In the genomic region with DNA sequence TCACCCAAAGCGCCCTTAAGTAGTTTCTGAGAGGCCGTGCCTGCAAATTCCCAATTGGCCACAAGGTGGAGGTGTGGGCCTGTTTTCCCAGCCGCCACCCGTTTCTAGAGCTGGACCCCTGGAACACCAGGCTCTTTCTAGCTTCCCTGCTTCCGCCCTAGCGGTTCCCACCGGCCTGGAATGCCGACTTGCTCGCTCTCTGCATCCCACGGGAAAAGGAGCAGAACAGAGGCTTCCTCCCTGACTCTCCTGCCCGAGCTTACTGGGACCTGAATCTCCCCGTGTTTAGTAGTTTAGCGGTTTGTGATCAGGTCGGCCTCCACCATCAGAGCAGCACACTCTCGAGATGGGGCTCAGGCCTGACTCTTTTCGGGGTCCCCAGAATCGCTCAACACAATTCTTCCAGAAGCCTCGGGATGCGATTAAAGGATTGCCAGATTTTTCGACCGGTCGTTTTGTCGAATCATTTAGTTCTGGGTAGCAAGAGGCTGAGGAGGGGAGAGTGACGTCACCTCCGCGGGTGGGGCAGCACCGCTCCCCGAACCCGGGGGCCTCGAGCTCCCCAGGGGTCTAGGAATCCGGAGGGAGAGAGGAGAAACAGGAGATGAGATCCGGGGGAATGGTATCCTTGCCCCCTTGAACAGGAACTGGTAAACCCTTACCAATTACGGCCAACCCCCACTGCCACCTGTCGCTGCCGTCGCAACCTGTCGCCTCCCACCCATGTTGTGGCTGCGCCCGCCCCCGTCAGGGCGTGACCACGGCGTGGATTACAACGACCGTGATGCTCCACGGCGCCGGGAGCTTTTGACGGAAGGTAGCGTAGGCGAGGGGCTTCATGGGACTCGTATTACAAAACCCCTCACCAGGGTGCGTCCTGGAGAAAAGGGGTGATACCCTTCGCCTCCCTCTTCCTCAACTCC, we compare ENCODE assay signal across 2 cellular contexts.
TF ChIP-seq lines count a peak whose summit lies in the region.

No MANE protein-coding gene starts in this region.

TF ChIP-seq in GM23338, 12 proteins besides CTCF, POLR2A, EP300 and RAD21:
- TF ChIP-seq ZNF114 (CRISPR knock-in tag; IDR thresholded peaks at IDR 0.05) (no peak), JUNB (IDR thresholded peaks at IDR 0.05; ENCODE audit: unreplicated experiment) (no peak), POLR2AphosphoS5 (IDR thresholded peaks at IDR 0.05; ENCODE audit: low read depth) (no peak), NANOG (IDR thresholded peaks at IDR 0.05; ENCODE audit: borderline replicate concordance) (no peak)
- TF ChIP-seq, protein P1, sequence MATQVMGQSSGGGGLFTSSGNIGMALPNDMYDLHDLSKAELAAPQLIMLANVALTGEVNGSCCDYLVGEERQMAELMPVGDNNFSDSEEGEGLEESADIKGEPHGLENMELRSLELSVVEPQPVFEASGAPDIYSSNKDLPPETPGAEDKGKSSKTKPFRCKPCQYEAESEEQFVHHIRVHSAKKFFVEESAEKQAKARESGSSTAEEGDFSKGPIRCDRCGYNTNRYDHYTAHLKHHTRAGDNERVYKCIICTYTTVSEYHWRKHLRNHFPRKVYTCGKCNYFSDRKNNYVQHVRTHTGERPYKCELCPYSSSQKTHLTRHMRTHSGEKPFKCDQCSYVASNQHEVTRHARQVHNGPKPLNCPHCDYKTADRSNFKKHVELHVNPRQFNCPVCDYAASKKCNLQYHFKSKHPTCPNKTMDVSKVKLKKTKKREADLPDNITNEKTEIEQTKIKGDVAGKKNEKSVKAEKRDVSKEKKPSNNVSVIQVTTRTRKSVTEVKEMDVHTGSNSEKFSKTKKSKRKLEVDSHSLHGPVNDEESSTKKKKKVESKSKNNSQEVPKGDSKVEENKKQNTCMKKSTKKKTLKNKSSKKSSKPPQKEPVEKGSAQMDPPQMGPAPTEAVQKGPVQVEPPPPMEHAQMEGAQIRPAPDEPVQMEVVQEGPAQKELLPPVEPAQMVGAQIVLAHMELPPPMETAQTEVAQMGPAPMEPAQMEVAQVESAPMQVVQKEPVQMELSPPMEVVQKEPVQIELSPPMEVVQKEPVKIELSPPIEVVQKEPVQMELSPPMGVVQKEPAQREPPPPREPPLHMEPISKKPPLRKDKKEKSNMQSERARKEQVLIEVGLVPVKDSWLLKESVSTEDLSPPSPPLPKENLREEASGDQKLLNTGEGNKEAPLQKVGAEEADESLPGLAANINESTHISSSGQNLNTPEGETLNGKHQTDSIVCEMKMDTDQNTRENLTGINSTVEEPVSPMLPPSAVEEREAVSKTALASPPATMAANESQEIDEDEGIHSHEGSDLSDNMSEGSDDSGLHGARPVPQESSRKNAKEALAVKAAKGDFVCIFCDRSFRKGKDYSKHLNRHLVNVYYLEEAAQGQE (IDR thresholded peaks at IDR 0.05; ENCODE audit: unreplicated experiment): no peak

TF ChIP-seq in GM12878, 131 proteins besides CTCF, POLR2A, EP300 and RAD21 (continues in another document):
- TF ChIP-seq RAD51 (IDR thresholded peaks at IDR 0.05) (no peak), CBX5 (IDR thresholded peaks at IDR 0.05; ENCODE audit: low read depth) (no peak), BACH1 (IDR thresholded peaks at IDR 0.05; ENCODE audit: borderline replicate concordance) (peak; percentile 97), SMAD1 (IDR thresholded peaks at IDR 0.05; ENCODE audit: low read depth, partially characterized antibody) (no peak), GABPA (IDR thresholded peaks at IDR 0.05; ENCODE audit: low read depth) (no peak), POLR2AphosphoS2 (IDR thresholded peaks at IDR 0.05; ENCODE audit: low read depth, low read length) (0 out of 2 replicates have a peak, but pooled peaks have one; percentile 26), ZNF384 (IDR thresholded peaks at IDR 0.05; ENCODE audit: borderline replicate concordance, low read depth, low read length) (no peak), SMC3 (IDR thresholded peaks at IDR 0.05; ENCODE audit: borderline replicate concordance, low read length) (peak; percentile 77), ZNF217 (IDR thresholded peaks at IDR 0.05) (no peak), HDGF (IDR thresholded peaks at IDR 0.05) (no peak), NBN (IDR thresholded peaks at IDR 0.05) (peak; percentile 95), JUNB (IDR thresholded peaks at IDR 0.05) (peak; percentile 30; the same call in 1 of the 2 replicates), MTA2 (IDR thresholded peaks at IDR 0.05; ENCODE audit: low read depth) (peak; percentile 67), CREM (IDR thresholded peaks at IDR 0.05; ENCODE audit: low read depth) (peak; percentile 81), EZH2 (IDR thresholded peaks at IDR 0.05; ENCODE audit: borderline replicate concordance, control insufficient read depth, low read depth, low read length) (no peak), NR2F1 (conservative IDR thresholded peaks at IDR 0.05) (no peak), PAX8 (IDR thresholded peaks at IDR 0.05) (no peak), EGR1 (IDR thresholded peaks at IDR 0.05; ENCODE audit: borderline replicate concordance in 1 of 2, low read depth in 2 of 2, low read length in 2 of 2) (peak in 1 of 2 experiments; percentile 88; a peak in 2 of 3 replicates), PML (IDR thresholded peaks at IDR 0.05; ENCODE audit: low read length) (0 out of 2 replicates have a peak, but pooled peaks have one; percentile 42), ESRRA (IDR thresholded peaks at IDR 0.05; ENCODE audit: low read length) (no peak), SUZ12 (IDR thresholded peaks at IDR 0.05; ENCODE audit: unreplicated experiment) (no peak), TCF3 (IDR thresholded peaks at IDR 0.05; ENCODE audit: borderline replicate concordance, insufficient read depth, low read depth, low read length) (peak; percentile 63; the same call in 1 of the 2 replicates), MXI1 (IDR thresholded peaks at IDR 0.05; ENCODE audit: low read depth, low read length) (peak; percentile 38; the same call in 1 of the 2 replicates), FOXM1 (IDR thresholded peaks at IDR 0.05; ENCODE audit: low read depth, low read length) (no peak), TCF12 (IDR thresholded peaks at IDR 0.05; ENCODE audit: low read depth, low read length) (peak; percentile 79), TBL1XR1 (IDR thresholded peaks at IDR 0.05; ENCODE audit: low read depth, low read length) (peak; percentile 29; the same call in 1 of the 2 replicates)
- TF ChIP-seq, protein P2, sequence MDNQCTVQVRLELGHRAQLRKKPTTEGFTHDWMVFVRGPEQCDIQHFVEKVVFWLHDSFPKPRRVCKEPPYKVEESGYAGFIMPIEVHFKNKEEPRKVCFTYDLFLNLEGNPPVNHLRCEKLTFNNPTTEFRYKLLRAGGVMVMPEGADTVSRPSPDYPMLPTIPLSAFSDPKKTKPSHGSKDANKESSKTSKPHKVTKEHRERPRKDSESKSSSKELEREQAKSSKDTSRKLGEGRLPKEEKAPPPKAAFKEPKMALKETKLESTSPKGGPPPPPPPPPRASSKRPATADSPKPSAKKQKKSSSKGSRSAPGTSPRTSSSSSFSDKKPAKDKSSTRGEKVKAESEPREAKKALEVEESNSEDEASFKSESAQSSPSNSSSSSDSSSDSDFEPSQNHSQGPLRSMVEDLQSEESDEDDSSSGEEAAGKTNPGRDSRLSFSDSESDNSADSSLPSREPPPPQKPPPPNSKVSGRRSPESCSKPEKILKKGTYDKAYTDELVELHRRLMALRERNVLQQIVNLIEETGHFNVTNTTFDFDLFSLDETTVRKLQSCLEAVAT (IDR thresholded peaks at IDR 0.05): peak; percentile 42; the same call in 1 of the 2 replicates
- TF ChIP-seq, protein P3, sequence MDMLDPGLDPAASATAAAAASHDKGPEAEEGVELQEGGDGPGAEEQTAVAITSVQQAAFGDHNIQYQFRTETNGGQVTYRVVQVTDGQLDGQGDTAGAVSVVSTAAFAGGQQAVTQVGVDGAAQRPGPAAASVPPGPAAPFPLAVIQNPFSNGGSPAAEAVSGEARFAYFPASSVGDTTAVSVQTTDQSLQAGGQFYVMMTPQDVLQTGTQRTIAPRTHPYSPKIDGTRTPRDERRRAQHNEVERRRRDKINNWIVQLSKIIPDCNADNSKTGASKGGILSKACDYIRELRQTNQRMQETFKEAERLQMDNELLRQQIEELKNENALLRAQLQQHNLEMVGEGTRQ (IDR thresholded peaks at IDR 0.05; ENCODE audit: borderline replicate concordance, low read depth, low read length): no peak
- TF ChIP-seq, protein P4, sequence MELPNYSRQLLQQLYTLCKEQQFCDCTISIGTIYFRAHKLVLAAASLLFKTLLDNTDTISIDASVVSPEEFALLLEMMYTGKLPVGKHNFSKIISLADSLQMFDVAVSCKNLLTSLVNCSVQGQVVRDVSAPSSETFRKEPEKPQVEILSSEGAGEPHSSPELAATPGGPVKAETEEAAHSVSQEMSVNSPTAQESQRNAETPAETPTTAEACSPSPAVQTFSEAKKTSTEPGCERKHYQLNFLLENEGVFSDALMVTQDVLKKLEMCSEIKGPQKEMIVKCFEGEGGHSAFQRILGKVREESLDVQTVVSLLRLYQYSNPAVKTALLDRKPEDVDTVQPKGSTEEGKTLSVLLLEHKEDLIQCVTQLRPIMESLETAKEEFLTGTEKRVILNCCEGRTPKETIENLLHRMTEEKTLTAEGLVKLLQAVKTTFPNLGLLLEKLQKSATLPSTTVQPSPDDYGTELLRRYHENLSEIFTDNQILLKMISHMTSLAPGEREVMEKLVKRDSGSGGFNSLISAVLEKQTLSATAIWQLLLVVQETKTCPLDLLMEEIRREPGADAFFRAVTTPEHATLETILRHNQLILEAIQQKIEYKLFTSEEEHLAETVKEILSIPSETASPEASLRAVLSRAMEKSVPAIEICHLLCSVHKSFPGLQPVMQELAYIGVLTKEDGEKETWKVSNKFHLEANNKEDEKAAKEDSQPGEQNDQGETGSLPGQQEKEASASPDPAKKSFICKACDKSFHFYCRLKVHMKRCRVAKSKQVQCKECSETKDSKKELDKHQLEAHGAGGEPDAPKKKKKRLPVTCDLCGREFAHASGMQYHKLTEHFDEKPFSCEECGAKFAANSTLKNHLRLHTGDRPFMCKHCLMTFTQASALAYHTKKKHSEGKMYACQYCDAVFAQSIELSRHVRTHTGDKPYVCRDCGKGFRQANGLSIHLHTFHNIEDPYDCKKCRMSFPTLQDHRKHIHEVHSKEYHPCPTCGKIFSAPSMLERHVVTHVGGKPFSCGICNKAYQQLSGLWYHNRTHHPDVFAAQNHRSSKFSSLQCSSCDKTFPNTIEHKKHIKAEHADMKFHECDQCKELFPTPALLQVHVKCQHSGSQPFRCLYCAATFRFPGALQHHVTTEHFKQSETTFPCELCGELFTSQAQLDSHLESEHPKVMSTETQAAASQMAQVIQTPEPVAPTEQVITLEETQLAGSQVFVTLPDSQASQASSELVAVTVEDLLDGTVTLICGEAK (IDR thresholded peaks at IDR 0.05; ENCODE audit: borderline replicate concordance): peak; percentile 37; the same call in 1 of the 2 replicates
- TF ChIP-seq, protein P5, sequence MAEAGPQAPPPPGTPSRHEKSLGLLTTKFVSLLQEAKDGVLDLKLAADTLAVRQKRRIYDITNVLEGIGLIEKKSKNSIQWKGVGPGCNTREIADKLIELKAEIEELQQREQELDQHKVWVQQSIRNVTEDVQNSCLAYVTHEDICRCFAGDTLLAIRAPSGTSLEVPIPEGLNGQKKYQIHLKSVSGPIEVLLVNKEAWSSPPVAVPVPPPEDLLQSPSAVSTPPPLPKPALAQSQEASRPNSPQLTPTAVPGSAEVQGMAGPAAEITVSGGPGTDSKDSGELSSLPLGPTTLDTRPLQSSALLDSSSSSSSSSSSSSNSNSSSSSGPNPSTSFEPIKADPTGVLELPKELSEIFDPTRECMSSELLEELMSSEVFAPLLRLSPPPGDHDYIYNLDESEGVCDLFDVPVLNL (IDR thresholded peaks at IDR 0.05; ENCODE audit: low read depth, low read length): peak; percentile 75
- TF ChIP-seq, protein P6, sequence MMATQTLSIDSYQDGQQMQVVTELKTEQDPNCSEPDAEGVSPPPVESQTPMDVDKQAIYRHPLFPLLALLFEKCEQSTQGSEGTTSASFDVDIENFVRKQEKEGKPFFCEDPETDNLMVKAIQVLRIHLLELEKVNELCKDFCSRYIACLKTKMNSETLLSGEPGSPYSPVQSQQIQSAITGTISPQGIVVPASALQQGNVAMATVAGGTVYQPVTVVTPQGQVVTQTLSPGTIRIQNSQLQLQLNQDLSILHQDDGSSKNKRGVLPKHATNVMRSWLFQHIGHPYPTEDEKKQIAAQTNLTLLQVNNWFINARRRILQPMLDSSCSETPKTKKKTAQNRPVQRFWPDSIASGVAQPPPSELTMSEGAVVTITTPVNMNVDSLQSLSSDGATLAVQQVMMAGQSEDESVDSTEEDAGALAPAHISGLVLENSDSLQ (IDR thresholded peaks at IDR 0.05): peak; percentile 34; the same call in 1 of the 2 replicates
- TF ChIP-seq, protein P7, sequence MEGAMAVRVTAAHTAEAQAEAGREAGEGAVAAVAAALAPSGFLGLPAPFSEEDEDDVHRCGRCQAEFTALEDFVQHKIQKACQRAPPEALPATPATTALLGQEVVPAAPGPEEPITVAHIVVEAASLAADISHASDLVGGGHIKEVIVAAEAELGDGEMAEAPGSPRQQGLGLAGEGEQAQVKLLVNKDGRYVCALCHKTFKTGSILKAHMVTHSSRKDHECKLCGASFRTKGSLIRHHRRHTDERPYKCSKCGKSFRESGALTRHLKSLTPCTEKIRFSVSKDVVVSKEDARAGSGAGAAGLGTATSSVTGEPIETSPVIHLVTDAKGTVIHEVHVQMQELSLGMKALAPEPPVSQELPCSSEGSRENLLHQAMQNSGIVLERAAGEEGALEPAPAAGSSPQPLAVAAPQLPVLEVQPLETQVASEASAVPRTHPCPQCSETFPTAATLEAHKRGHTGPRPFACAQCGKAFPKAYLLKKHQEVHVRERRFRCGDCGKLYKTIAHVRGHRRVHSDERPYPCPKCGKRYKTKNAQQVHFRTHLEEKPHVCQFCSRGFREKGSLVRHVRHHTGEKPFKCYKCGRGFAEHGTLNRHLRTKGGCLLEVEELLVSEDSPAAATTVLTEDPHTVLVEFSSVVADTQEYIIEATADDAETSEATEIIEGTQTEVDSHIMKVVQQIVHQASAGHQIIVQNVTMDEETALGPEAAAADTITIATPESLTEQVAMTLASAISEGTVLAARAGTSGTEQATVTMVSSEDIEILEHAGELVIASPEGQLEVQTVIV (IDR thresholded peaks at IDR 0.05; ENCODE audit: borderline replicate concordance, partially characterized antibody): no peak
- TF ChIP-seq, protein P8, sequence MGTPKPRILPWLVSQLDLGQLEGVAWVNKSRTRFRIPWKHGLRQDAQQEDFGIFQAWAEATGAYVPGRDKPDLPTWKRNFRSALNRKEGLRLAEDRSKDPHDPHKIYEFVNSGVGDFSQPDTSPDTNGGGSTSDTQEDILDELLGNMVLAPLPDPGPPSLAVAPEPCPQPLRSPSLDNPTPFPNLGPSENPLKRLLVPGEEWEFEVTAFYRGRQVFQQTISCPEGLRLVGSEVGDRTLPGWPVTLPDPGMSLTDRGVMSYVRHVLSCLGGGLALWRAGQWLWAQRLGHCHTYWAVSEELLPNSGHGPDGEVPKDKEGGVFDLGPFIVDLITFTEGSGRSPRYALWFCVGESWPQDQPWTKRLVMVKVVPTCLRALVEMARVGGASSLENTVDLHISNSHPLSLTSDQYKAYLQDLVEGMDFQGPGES (IDR thresholded peaks at IDR 0.05): 0 out of 2 replicates have a peak, but pooled peaks have one; percentile 29
